ENCODE assay signal across 9 cellular contexts in genomic region chr12:64088431-64089349, GRCh38.
DNase-seq lines count a peak whose midpoint lies in the region; ATAC-seq and TF ChIP-seq lines count a peak whose summit lies in the region.
"Had no signal": no experiment of that assay in that cellular context is flagged by ENCODE, and none has a peak within 500 bp of the region (broad histone marks: within the 10 kb centered on the region; RNA-seq: fewer than 3 reads in every experiment).

No MANE protein-coding gene starts in this region.

- no peaks in the 10 kb centered on the region for H3K9me3 Mint-ChIP-seq in chondrocyte (ENCODE audit: low read depth)
- H3K9me3 Mint-ChIP-seq: neural crest cell had no signal

- H3K36me3 Mint-ChIP-seq in chondrocyte (ENCODE audit: low read depth): peaks cover 3% of the 10 kb centered on the region

- intact Hi-C loops in posterior vena cava (cut with DNase I): no loop called here

- 45 to 47% methylated on average over 12 of the region's 12 CpGs for WGBS in upper lobe of left lung, 2 donors

- no peak for TF ChIP-seq CTCF in chondrocyte (IDR thresholded peaks at IDR 0.05)
- TF ChIP-seq CTCF in upper lobe of left lung (IDR thresholded peaks at IDR 0.05): no peak

- H3K4me1 Mint-ChIP-seq in chondrocyte (ENCODE audit: low read depth): peaks cover 22% of the 10 kb centered on the region

- no peaks in the 10 kb centered on the region for H3K27me3 Mint-ChIP-seq in chondrocyte (ENCODE audit: low read depth)

- DNase-seq in EL (peak; percentile 97), NCI-H226 (peak; percentile 99), chondrocyte (ENCODE audit: low spot score) (no peak), left lobe of liver (ENCODE audit: low spot score) (no peak), upper lobe of left lung (peak in 1 of 2 donors; percentile 79), posterior vena cava (ENCODE audit: low spot score) (no peak)
- no peak for DNase-seq in activated CD4-positive, CD25-positive, alpha-beta regulatory T cell treated with anti-CD3 and anti-CD28 coated beads, Interleukin-2, amount 50 U/mL, for 72 hours
- DNase-seq in stimulated activated CD4-positive, alpha-beta T cell treated with anti-CD3 and anti-CD28 coated beads, Interleukin-12 subunit alpha, Interleukin-12 subunit beta, amount 100 ng/mL, for 4 hours: no peak

- H3K36me3 ChIP-seq in upper lobe of left lung: no peaks in the 10 kb centered on the region

- peak overlapping the region; percentile 75 to 79 (median 78) for H3K27ac ChIP-seq in upper lobe of left lung

- H3K4me3 Mint-ChIP-seq in chondrocyte (ENCODE audit: unreplicated experiment): peak overlapping the region; percentile 22
- H3K4me3 Mint-ChIP-seq: neural crest cell had no signal

- no peaks in the 10 kb centered on the region for H3K27me3 ChIP-seq in upper lobe of left lung

- H3K27ac Mint-ChIP-seq in chondrocyte (ENCODE audit: unreplicated experiment): peak overlapping the region; percentile 97

- H3K9me3 ChIP-seq in upper lobe of left lung: no peaks in the 10 kb centered on the region

- peak in 3 of 4 donors; percentile 34 to 76 (median 66) for TF ChIP-seq EP300 in upper lobe of left lung (IDR thresholded peaks at IDR 0.05)

- TF ChIP-seq POLR2A in upper lobe of left lung (IDR thresholded peaks at IDR 0.05): no peak

- H3K4me1 ChIP-seq in upper lobe of left lung: peaks cover 21 to 36% (median 29%) of the 10 kb centered on the region in 4 donors

- ATAC-seq in left lobe of liver: peak; percentile 73
- ATAC-seq in upper lobe of left lung (ENCODE audit: low FRiP score in 2 of 2): peak; percentile 95

- H3K4me3 ChIP-seq in upper lobe of left lung: peak overlapping the region in 1 of 4 donors; percentile 9

Comparison
In these comparisons a context has a peak if more than half of its experiments do, and no peak if none do; other contexts are left out.
1. DNase-seq: peak in EL (single experiment) and NCI-H226 (single experiment); none in chondrocyte (single experiment), left lobe of liver (single experiment), activated CD4-positive, CD25-positive, alpha-beta regulatory T cell treated with anti-CD3 and anti-CD28 coated beads, Interleukin-2, amount 50 U/mL, for 72 hours (single experiment), stimulated activated CD4-positive, alpha-beta T cell treated with anti-CD3 and anti-CD28 coated beads, Interleukin-12 subunit alpha, Interleukin-12 subunit beta, amount 100 ng/mL, for 4 hours (single experiment) and posterior vena cava (single experiment).